In the genomic region with DNA sequence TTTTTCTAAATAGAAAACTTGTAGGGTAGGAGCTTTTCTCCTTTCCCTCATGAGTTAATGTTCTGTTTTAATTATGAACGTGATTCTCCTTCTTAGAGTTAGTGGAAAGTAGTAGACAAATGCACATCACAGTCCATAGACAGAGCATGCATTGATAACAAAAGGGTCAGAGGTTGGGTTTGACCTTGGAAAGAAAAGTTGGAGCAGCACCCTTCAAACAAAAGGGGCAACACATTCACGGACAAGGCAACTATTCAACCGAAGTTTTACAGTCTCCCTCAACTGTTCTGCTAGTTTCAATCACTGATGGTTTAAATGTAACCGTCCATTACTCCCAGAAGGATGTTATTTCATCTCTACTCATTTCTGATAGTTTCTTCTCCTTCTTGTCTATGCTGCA, we compare ENCODE assay signal across 17 cellular contexts.
DNase-seq lines count a peak whose midpoint lies in the region; ATAC-seq, FAIRE-seq and TF ChIP-seq lines count a peak whose summit lies in the region.
"Had no signal": no experiment of that assay in that cellular context is flagged by ENCODE, and none has a peak within 500 bp of the region (broad histone marks: within the 10 kb centered on the region; RNA-seq: fewer than 3 reads in every experiment).

No MANE protein-coding gene starts in this region.

- TF ChIP-seq EP300 in HepG2 (IDR thresholded peaks at IDR 0.05; ENCODE audit: low read depth in 2 of 2, low read length in 2 of 2) (no peak), HepG2 (CRISPR knock-in tag; IDR thresholded peaks at IDR 0.05; ENCODE audit: borderline replicate concordance) (no peak)

- H3K9ac ChIP-seq in HepG2 (ENCODE audit: insufficient read depth, low read depth, low read length) (no peak overlapping the region), SK-N-MC (ENCODE audit: insufficient read length) (no peak overlapping the region), mesendoderm (ENCODE audit: low read length) (no peak overlapping the region)
- H3K9ac ChIP-seq: BLaER1 treated with 17β-estradiol and CSF1 and Interleukin-3, amounts not matched to agents 10 nM and 100 nM had no signal

- H3K23ac ChIP-seq in mesendoderm (ENCODE audit: low read length): no peak overlapping the region

- no peak overlapping the region for H3K4me3 ChIP-seq in HepG2 (replicated peaks in 1 of 3; ENCODE audit: insufficient read depth in 1 of 3, low read depth in 2 of 3, low read length in 3 of 3)
- no peak overlapping the region for H3K4me3 ChIP-seq in right lobe of liver
- H3K4me3 ChIP-seq in SK-N-MC: peak overlapping the region; percentile 49; the same call in 1 of the 2 replicates
- no peak overlapping the region for H3K4me3 ChIP-seq in mesendoderm (ENCODE audit: low read length)
- H3K4me3 ChIP-seq: BLaER1 treated with 17β-estradiol and CSF1 and Interleukin-3, amounts not matched to agents 10 nM and 100 nM had no signal

- peak overlapping the region; percentile 45 for H2BK120ac ChIP-seq in mesendoderm (ENCODE audit: low read depth, low read length)

- peaks cover 22% of the 10 kb centered on the region for H3K4me1 ChIP-seq in HepG2 (ENCODE audit: insufficient read depth, low read length)
- peaks cover 0 to 5% (median 0%) of the 10 kb centered on the region in 4 donors for H3K4me1 ChIP-seq in right lobe of liver
- H3K4me1 ChIP-seq in mesendoderm (ENCODE audit: control insufficient read depth, low read depth, low read length): peaks cover 3% of the 10 kb centered on the region

- H3K4ac ChIP-seq in mesendoderm (ENCODE audit: low read depth, low read length): no peak overlapping the region

- DNase-seq in HepG2 (ENCODE audit: low spot score) (no peak), right lobe of liver (no peak), SK-N-MC (ENCODE audit: low read depth, low spot score) (no peak), mesendoderm (no peak)
- DNase-seq in stimulated activated naive CD8-positive, alpha-beta T cell treated with anti-CD3 and anti-CD28 coated beads, Interleukin-15, amount 100 ng/mL, for 72 hours: no peak
- DNase-seq: CD8-positive, alpha-beta T cell; COR-L47; H9 had no signal

- intact Hi-C loops in HepG2 (cut with micrococcal nuclease; ENCODE audit: unreplicated experiment) (no loop called here), right lobe of liver (cut with DNase I) (loop anchor here in 1 of 2 donors (10.0 kb wide), 1 partner anchor 202 kb away; no protein-coding TSS in a partner anchor)

- no peaks in the 10 kb centered on the region for H3K9me3 Mint-ChIP-seq in stimulated activated naive CD8-positive, alpha-beta T cell treated with anti-CD3 and anti-CD28 coated beads, Interleukin-15, amount 100 ng/mL, for 72 hours
- H3K9me3 Mint-ChIP-seq: CD8-positive, alpha-beta T cell had no signal

- no peak overlapping the region for H2AK5ac ChIP-seq in mesendoderm (ENCODE audit: low read length)

- TF ChIP-seq POLR2A in HepG2 (IDR thresholded peaks at IDR 0.05; ENCODE audit: insufficient read depth in 1 of 2, low read depth in 2 of 2, low read length in 2 of 2): no peak
- no peak for TF ChIP-seq POLR2A in right lobe of liver (IDR thresholded peaks at IDR 0.05)

- no peak overlapping the region for H2AFZ ChIP-seq in HepG2 (ENCODE audit: low read length)

- H3K27me3 ChIP-seq in HepG2 (ENCODE audit: control insufficient read depth in 1 of 2, insufficient read depth in 2 of 2, low read length in 2 of 2): no peaks in the 10 kb centered on the region
- peaks cover 0 to 4% of the 10 kb centered on the region in 2 donors for H3K27me3 ChIP-seq in right lobe of liver
- no peaks in the 10 kb centered on the region for H3K27me3 ChIP-seq in mesendoderm (ENCODE audit: insufficient read depth, low read length, poor library complexity)

- no peaks in the 10 kb centered on the region for H3K36me3 ChIP-seq in HepG2 (replicated peaks in 1 of 2; ENCODE audit: control insufficient read depth in 1 of 2, insufficient read depth in 2 of 2, low read length in 2 of 2)
- no peaks in the 10 kb centered on the region for H3K36me3 ChIP-seq in right lobe of liver
- H3K36me3 ChIP-seq in SK-N-MC (ENCODE audit: insufficient read depth, low read length): no peaks in the 10 kb centered on the region
- H3K36me3 ChIP-seq in mesendoderm (ENCODE audit: control insufficient read depth, insufficient read depth, low read length): no peaks in the 10 kb centered on the region
- H3K36me3 ChIP-seq: BLaER1 treated with 17β-estradiol and CSF1 and Interleukin-3, amounts not matched to agents 10 nM and 100 nM had no signal

- peak; percentile 40 for FAIRE-seq in HepG2 (lab: Jason Lieb, UNC)
- FAIRE-seq: D721Med, G401.6, GM12891, H1 had no signal

- no peak overlapping the region for H3K56ac ChIP-seq in mesendoderm (ENCODE audit: low read length)

- POLR2A ChIA-PET in HepG2 (lab: Yijun Ruan, JAX): no interaction called here

- no peak for TF ChIP-seq RAD21 in HepG2 (CRISPR knock-in tag; IDR thresholded peaks at IDR 0.05)

- no peaks in the 10 kb centered on the region for H3K9me3 ChIP-seq in HepG2 (ENCODE audit: low read length)
- no peaks in the 10 kb centered on the region for H3K9me3 ChIP-seq in right lobe of liver
- no peaks in the 10 kb centered on the region for H3K9me3 ChIP-seq in SK-N-MC (ENCODE audit: low read depth, low read length)

- TF ChIP-seq CTCF in HepG2 (CRISPR knock-in tag; IDR thresholded peaks at IDR 0.05) (no peak), right lobe of liver (IDR thresholded peaks at IDR 0.05) (no peak)

- H3K79me1 ChIP-seq in mesendoderm (ENCODE audit: low read length): no peaks in the 10 kb centered on the region

- H4K5ac ChIP-seq in mesendoderm (ENCODE audit: low read length): no peak overlapping the region

- no peak overlapping the region; the same call in none of the 2 replicates for H3K4me2 ChIP-seq in HepG2 (ENCODE audit: low read depth, low read length)
- H3K4me2 ChIP-seq in mesendoderm (ENCODE audit: low read length): no peak overlapping the region
- H3K4me2 ChIP-seq: BLaER1 treated with 17β-estradiol and CSF1 and Interleukin-3, amounts not matched to agents 10 nM and 100 nM had no signal

- no peak overlapping the region for H3K4me3 Mint-ChIP-seq in stimulated activated naive CD8-positive, alpha-beta T cell treated with anti-CD3 and anti-CD28 coated beads, Interleukin-15, amount 100 ng/mL, for 72 hours
- H3K4me3 Mint-ChIP-seq: B cell; CD8-positive, alpha-beta T cell; H9 had no signal

- BruUV-seq in HepG2 (replicated peaks; lab: Mats Ljungman, UMichigan): no TSS peak

- ATAC-seq in HepG2 (no peak), right lobe of liver (no peak), GM21515 (IDR thresholded peaks at IDR 0.05; ENCODE audit: unreplicated experiment) (no peak), GM18519 (IDR thresholded peaks at IDR 0.05; ENCODE audit: low FRiP score, unreplicated experiment) (no peak)
- ATAC-seq in stimulated activated naive CD8-positive, alpha-beta T cell treated with anti-CD3 and anti-CD28 coated beads, Interleukin-15, amount 100 ng/mL, for 72 hours: no peak
- ATAC-seq: CD8-positive, alpha-beta T cell had no signal

- no peak overlapping the region for H4K8ac ChIP-seq in mesendoderm (ENCODE audit: low read depth, low read length)

- H3K18ac ChIP-seq in mesendoderm (ENCODE audit: low read length): no peak overlapping the region

- WGBS in HepG2 (ENCODE audit: low lambda C conversion rate): 0% methylated on average over 4 of the region's 4 CpGs
- 81% methylated on average over 4 of the region's 4 CpGs for WGBS in right lobe of liver (ENCODE audit: insufficient coverage, low coverage, low lambda C conversion rate, missing lambda C conversion rate)
- WGBS in mesendoderm (ENCODE audit: extremely low coverage, insufficient coverage, low lambda C conversion rate): no CpG with 5 or more reads among the region's 4 CpGs

- H3K79me2 ChIP-seq in HepG2 (ENCODE audit: insufficient read depth, low read length) (no peaks in the 10 kb centered on the region), mesendoderm (ENCODE audit: control insufficient read depth, insufficient read depth, low read length) (no peaks in the 10 kb centered on the region)

- CTCF ChIA-PET in HepG2 (lab: Yijun Ruan, JAX; ENCODE audit: low intra/inter-chr PET ratio, low total read pairs): no interaction called here

- in situ Hi-C loops in HepG2 (cut with HindIII; ENCODE audit: extremely low pct_ligation_motif_present, low pct_unique_long_range_greater_than_20kb): loop anchor here (25.0 kb wide), 1 partner anchor 385 kb away; no protein-coding TSS in a partner anchor

- no peaks in the 10 kb centered on the region for H3K4me1 Mint-ChIP-seq in stimulated activated naive CD8-positive, alpha-beta T cell treated with anti-CD3 and anti-CD28 coated beads, Interleukin-15, amount 100 ng/mL, for 72 hours

- H2BK15ac ChIP-seq in mesendoderm (replicated peaks; ENCODE audit: low read depth): no peak overlapping the region

- H3K27ac Mint-ChIP-seq in stimulated activated naive CD8-positive, alpha-beta T cell treated with anti-CD3 and anti-CD28 coated beads, Interleukin-15, amount 100 ng/mL, for 72 hours: no peak overlapping the region
- H3K27ac Mint-ChIP-seq: B cell; CD8-positive, alpha-beta T cell had no signal

- no peak overlapping the region for H3K27ac ChIP-seq in HepG2 (ENCODE audit: extremely low read length, insufficient read depth, low read length)
- H3K27ac ChIP-seq in right lobe of liver: no peak overlapping the region
- peak overlapping the region; percentile 79; the same call in 1 of the 2 replicates for H3K27ac ChIP-seq in SK-N-MC
- no peak overlapping the region for H3K27ac ChIP-seq in mesendoderm (ENCODE audit: low read depth, low read length)
- H3K27ac ChIP-seq: 22Rv1; BLaER1 treated with 17β-estradiol and CSF1 and Interleukin-3, amounts not matched to agents 10 nM and 100 nM had no signal

- no peak overlapping the region for H2BK5ac ChIP-seq in mesendoderm (ENCODE audit: low read length)

- no peaks in the 10 kb centered on the region for H3K27me3 Mint-ChIP-seq in stimulated activated naive CD8-positive, alpha-beta T cell treated with anti-CD3 and anti-CD28 coated beads, Interleukin-15, amount 100 ng/mL, for 72 hours
- H3K27me3 Mint-ChIP-seq: B cell had no signal

- H4K20me1 ChIP-seq in HepG2 (ENCODE audit: insufficient read depth, low read length): no peaks in the 10 kb centered on the region
- H4K20me1 ChIP-seq: BLaER1 treated with 17β-estradiol and CSF1 and Interleukin-3, amounts not matched to agents 10 nM and 100 nM had no signal

TF ChIP-seq in HepG2, 621 proteins besides CTCF, POLR2A, EP300 and RAD21:
- no peak for TF ChIP-seq SOX13 (IDR thresholded peaks at IDR 0.05)
- peak in 1 of 2 experiments; percentile 63; a peak in 1 of 4 replicates for TF ChIP-seq SOX13 (CRISPR knock-in tag; conservative IDR thresholded peaks at IDR 0.05 in 1 of 2, IDR thresholded peaks at IDR 0.05 in 1 of 2)
- no peak for TF ChIP-seq MIER3 (CRISPR knock-in tag; IDR thresholded peaks at IDR 0.05; ENCODE audit: borderline replicate concordance)
- peak; percentile 20; the same call in 1 of the 2 replicates for TF ChIP-seq NR2F6 (IDR thresholded peaks at IDR 0.05)
- no peak for TF ChIP-seq NR2F6 (CRISPR knock-in tag; IDR thresholded peaks at IDR 0.05)
